Comparison of ENCODE assay signal across 15 cellular contexts in the genomic region with DNA sequence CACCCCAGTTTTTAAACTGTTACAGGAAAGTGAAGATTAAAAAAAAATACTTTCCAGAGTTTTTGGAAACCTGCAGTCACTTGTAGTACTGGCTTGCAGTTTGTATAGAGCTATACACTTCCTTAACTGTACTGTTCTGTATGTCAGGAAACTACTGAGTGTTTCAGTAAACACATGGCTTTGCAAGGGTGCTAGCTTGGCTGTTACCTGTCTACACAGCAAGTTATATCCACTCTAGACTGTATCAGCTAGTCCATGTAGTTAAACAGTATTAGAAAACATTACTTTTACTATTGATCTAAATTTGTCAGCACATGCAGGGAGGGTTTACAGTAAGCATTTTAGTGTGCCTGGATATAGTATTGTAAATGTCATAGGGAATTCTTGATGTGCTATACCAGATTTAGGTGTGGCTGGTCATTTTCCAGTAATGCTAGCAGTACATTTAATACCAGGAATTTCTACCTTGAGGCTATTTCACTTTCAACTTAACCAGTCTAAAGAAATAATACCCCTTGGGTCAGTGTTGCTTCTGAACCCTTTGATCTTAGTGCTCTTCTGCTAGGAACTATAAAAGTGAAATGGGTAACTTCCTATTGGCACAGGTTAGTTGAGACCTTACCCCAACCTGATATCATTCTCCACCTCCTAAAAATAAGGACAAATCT.
DNase-seq lines count a peak whose midpoint lies in the region; ATAC-seq, FAIRE-seq and TF ChIP-seq lines count a peak whose summit lies in the region.
"Had no signal": no experiment of that assay in that cellular context is flagged by ENCODE, and none has a peak within 500 bp of the region (broad histone marks: within the 10 kb centered on the region; RNA-seq: fewer than 3 reads in every experiment).

No MANE protein-coding gene starts in this region.

- no peaks in the 10 kb centered on the region for H3K9me3 Mint-ChIP-seq in nephron
- H3K9me3 Mint-ChIP-seq: activated T-helper 2 cell treated with anti-CD3 and anti-CD28 coated beads, Interferon-gamma antibody, Interleukin-2, Interleukin-4, amounts not matched to agents 10 μg/mL and 5 μg/mL and 100 μg/mL, durations not matched to agents 14 hours and 24 hours and 36 hours had no signal

- peaks cover 48% of the 10 kb centered on the region for H3K4me1 Mint-ChIP-seq in nephron

- intact Hi-C loops in body of pancreas (cut with DNase I) (no loop called here), OCI-LY7 (cut with micrococcal nuclease; ENCODE audit: unreplicated experiment) (no loop called here), vagina (cut with DNase I) (no loop called here), A673 (cut with micrococcal nuclease; ENCODE audit: unreplicated experiment) (no loop called here)

- POLR2A ChIA-PET in OCI-LY7 (lab: Charles Lee) (no interaction called here), A673 (lab: Charles Lee; ENCODE audit: low non-redundant PET) (no interaction called here)

- H3K4me2 ChIP-seq in Loucy (ENCODE audit: low read depth, low read length, poor library complexity, severe bottlenecking) (peak overlapping the region; percentile 45), OCI-LY7 (ENCODE audit: low read length) (no peak overlapping the region)
- H3K4me2 ChIP-seq: BLaER1 had no signal

- no peak for FAIRE-seq in H54 (lab: Jason Lieb, UNC)

- H2AFZ ChIP-seq in Loucy (ENCODE audit: low read length) (no peak overlapping the region), OCI-LY7 (ENCODE audit: low read length) (no peak overlapping the region)

- DNase-seq in DMS 273 treated with DMSO at 0.1 percent for 48 hours (lab: John Stamatoyannopoulos, UW) (peak; percentile 38), body of pancreas (no peak), OCI-LY7 (ENCODE audit: low spot score) (no peak), H54 (ENCODE audit: insufficient read length, low spot score) (no peak), vagina (ENCODE audit: extremely low spot score in 2 of 2) (no peak), A673 (ENCODE audit: low spot score) (no peak)
- DNase-seq: cortex of kidney, DND-41, posterior cingulate gyrus had no signal

- H3K27ac ChIP-seq in body of pancreas (peak overlapping the region in 3 of 4 donors; percentile 63 to 76 (median 64)), OCI-LY7 (ENCODE audit: low read depth, low read length, poor library complexity, severe bottlenecking) (no peak overlapping the region), vagina (no peak overlapping the region), A673 (ENCODE audit: low read depth, low read length, poor library complexity, severe bottlenecking) (no peak overlapping the region)
- H3K27ac ChIP-seq: BLaER1 had no signal

- H3K27me3 ChIP-seq in Loucy (ENCODE audit: insufficient read depth, low read length, poor library complexity, severe bottlenecking) = no peaks in the 10 kb centered on the region
- H3K27me3 ChIP-seq in body of pancreas = no peaks in the 10 kb centered on the region
- H3K27me3 ChIP-seq in vagina = no peaks in the 10 kb centered on the region
- no peaks in the 10 kb centered on the region for H3K27me3 ChIP-seq in A673 (replicated peaks; ENCODE audit: insufficient read depth, low read depth, low read length, poor library complexity)
- H3K27me3 ChIP-seq: BLaER1, heart right ventricle had no signal

- H3K36me3 ChIP-seq in Loucy (ENCODE audit: insufficient read depth, low read length) (no peaks in the 10 kb centered on the region), body of pancreas (replicated peaks in 1 of 2; ENCODE audit: insufficient read depth in 1 of 2, low read depth in 2 of 2) (no peaks in the 10 kb centered on the region), OCI-LY7 (ENCODE audit: insufficient read depth, low read length) (no peaks in the 10 kb centered on the region), vagina (no peaks in the 10 kb centered on the region), A673 (ENCODE audit: insufficient read depth, low read length, poor library complexity, severe bottlenecking) (no peaks in the 10 kb centered on the region)
- H3K36me3 ChIP-seq: BLaER1, heart right ventricle had no signal

- H3F3A ChIP-seq in Loucy (ENCODE audit: low read depth) = no peaks in the 10 kb centered on the region

- H3K4me1 ChIP-seq in Loucy (ENCODE audit: insufficient read depth, low read length, poor library complexity, severe bottlenecking) = no peaks in the 10 kb centered on the region
- H3K4me1 ChIP-seq in body of pancreas = peaks cover 19% of the 10 kb centered on the region
- no peaks in the 10 kb centered on the region for H3K4me1 ChIP-seq in OCI-LY7 (ENCODE audit: insufficient read depth, low read length, poor library complexity, severe bottlenecking)
- peaks cover 20% of the 10 kb centered on the region for H3K4me1 ChIP-seq in vagina
- peaks cover 13% of the 10 kb centered on the region for H3K4me1 ChIP-seq in A673 (ENCODE audit: insufficient read depth, low read length, poor library complexity, severe bottlenecking)
- H3K4me1 ChIP-seq: BLaER1 had no signal

- H3K9me2 ChIP-seq in Loucy (replicated peaks; ENCODE audit: low read depth, low read length) (no peaks in the 10 kb centered on the region), OCI-LY7 (ENCODE audit: insufficient read depth, low read length) (no peaks in the 10 kb centered on the region)

- no peaks in the 10 kb centered on the region for H3K27me3 Mint-ChIP-seq in nephron (ENCODE audit: low read depth)

- no peak overlapping the region for H3K4me3 Mint-ChIP-seq in nephron
- H3K4me3 Mint-ChIP-seq: WTC11 had no signal

- CTCF ChIA-PET in OCI-LY7 (lab: Charles Lee; ENCODE audit: unreplicated experiment) (no interaction called here), A673 (lab: Charles Lee) (no interaction called here)

- BruUV-seq in OCI-LY7 (replicated peaks; lab: Mats Ljungman, UMichigan) (no TSS peak), A673 (replicated peaks; lab: Mats Ljungman, UMichigan) (no TSS peak)

- TF ChIP-seq CTCF in Loucy (conservative IDR thresholded peaks at IDR 0.05; ENCODE audit: low read length) (no peak), body of pancreas (IDR thresholded peaks at IDR 0.05) (no peak), nephron (IDR thresholded peaks at IDR 0.05; ENCODE audit: unreplicated experiment in 3 of 3) (no peak), OCI-LY7 (conservative IDR thresholded peaks at IDR 0.05; ENCODE audit: low read length) (no peak), vagina (IDR thresholded peaks at IDR 0.05) (no peak), A673 (conservative IDR thresholded peaks at IDR 0.05; ENCODE audit: low read depth, low read length) (no peak)

- no peaks in the 10 kb centered on the region for H3K9me3 ChIP-seq in Loucy (ENCODE audit: insufficient read depth, low read depth, low read length)
- no peaks in the 10 kb centered on the region for H3K9me3 ChIP-seq in body of pancreas
- H3K9me3 ChIP-seq in OCI-LY7 (ENCODE audit: low read length) = no peaks in the 10 kb centered on the region
- H3K9me3 ChIP-seq in vagina = no peaks in the 10 kb centered on the region
- H3K9me3 ChIP-seq in A673 (ENCODE audit: low read depth, low read length, poor library complexity, severe bottlenecking) = no peaks in the 10 kb centered on the region
- H3K9me3 ChIP-seq: BLaER1, heart right ventricle had no signal

- peak; percentile 8 for ATAC-seq in body of pancreas

- H3K4me3 ChIP-seq in Loucy (ENCODE audit: low read length, poor library complexity, severe bottlenecking) = no peak overlapping the region
- no peak overlapping the region for H3K4me3 ChIP-seq in body of pancreas
- H3K4me3 ChIP-seq in OCI-LY7 (ENCODE audit: low read depth, low read length, poor library complexity, severe bottlenecking) = no peak overlapping the region
- H3K4me3 ChIP-seq in vagina = no peak overlapping the region
- no peak overlapping the region for H3K4me3 ChIP-seq in A673 (ENCODE audit: low read depth, low read length, poor library complexity, severe bottlenecking)
- H3K4me3 ChIP-seq: BLaER1 had no signal

- peak overlapping the region; percentile 82 to 96 (median 96) for H3K27ac Mint-ChIP-seq in nephron
- H3K27ac Mint-ChIP-seq: activated T-helper 2 cell treated with anti-CD3 and anti-CD28 coated beads, Interferon-gamma antibody, Interleukin-2, Interleukin-4, amounts not matched to agents 10 μg/mL and 5 μg/mL and 100 μg/mL, durations not matched to agents 14 hours and 24 hours and 36 hours; WTC11 had no signal

- H4K20me1 ChIP-seq in Loucy (ENCODE audit: insufficient read depth, low read length, poor library complexity, severe bottlenecking) (no peaks in the 10 kb centered on the region), OCI-LY7 (ENCODE audit: insufficient read depth, low read length) (no peaks in the 10 kb centered on the region)
- H4K20me1 ChIP-seq: BLaER1 had no signal

- H3K36me3 Mint-ChIP-seq in nephron (ENCODE audit: low read depth) = no peaks in the 10 kb centered on the region

- TF ChIP-seq POLR2A in body of pancreas (IDR thresholded peaks at IDR 0.05) (no peak), H54 (IDR thresholded peaks at IDR 0.05; ENCODE audit: low read depth, low read length) (no peak), vagina (IDR thresholded peaks at IDR 0.05) (no peak)

- H3K79me2 ChIP-seq in Loucy (ENCODE audit: insufficient read depth, low read length) (no peaks in the 10 kb centered on the region), OCI-LY7 (ENCODE audit: insufficient read depth, low read depth, low read length) (no peaks in the 10 kb centered on the region)

- no peak overlapping the region for H3K9ac ChIP-seq in Loucy (ENCODE audit: low read depth, low read length, poor library complexity, severe bottlenecking)
- H3K9ac ChIP-seq: BLaER1 had no signal

Comparison
In these comparisons a context has a peak if more than half of its experiments do, and no peak if none do; other contexts are left out.
1. H3K27ac ChIP-seq: peak in body of pancreas (3 of 4); none in OCI-LY7 (single experiment), vagina (single experiment) and A673 (single experiment).